ENCODE assay signal across 8 cellular contexts in the genomic region with DNA sequence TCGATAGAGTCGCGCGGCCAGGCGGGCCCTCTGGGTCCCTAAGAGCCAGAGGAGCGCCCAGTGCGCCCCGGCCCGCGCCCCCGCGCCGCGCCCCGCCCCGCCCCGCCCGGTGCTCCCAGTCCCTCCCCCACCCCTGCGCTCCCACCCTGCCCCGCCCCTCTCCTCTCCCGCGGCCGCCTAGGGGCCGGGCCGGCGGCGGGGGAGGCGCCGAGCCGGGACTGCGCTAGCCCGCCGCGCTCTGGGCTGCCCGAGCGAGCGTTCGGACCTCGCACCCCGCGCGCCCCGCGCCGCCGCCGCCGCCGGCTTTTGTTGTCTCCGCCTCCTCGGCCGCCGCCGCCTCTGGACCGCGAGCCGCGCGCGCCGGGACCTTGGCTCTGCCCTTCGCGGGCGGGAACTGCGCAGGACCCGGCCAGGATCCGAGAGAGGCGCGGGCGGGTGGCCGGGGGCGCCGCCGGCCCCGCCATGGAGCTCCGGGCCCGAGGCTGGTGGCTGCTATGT. TPM values are rescaled to one million over a fixed set of nuclear protein-coding genes. Genes with fewer than 3 reads are reported as not detected.
DNase-seq lines count a peak whose midpoint lies in the region; ATAC-seq and TF ChIP-seq lines count a peak whose summit lies in the region.

A gene with protein sequence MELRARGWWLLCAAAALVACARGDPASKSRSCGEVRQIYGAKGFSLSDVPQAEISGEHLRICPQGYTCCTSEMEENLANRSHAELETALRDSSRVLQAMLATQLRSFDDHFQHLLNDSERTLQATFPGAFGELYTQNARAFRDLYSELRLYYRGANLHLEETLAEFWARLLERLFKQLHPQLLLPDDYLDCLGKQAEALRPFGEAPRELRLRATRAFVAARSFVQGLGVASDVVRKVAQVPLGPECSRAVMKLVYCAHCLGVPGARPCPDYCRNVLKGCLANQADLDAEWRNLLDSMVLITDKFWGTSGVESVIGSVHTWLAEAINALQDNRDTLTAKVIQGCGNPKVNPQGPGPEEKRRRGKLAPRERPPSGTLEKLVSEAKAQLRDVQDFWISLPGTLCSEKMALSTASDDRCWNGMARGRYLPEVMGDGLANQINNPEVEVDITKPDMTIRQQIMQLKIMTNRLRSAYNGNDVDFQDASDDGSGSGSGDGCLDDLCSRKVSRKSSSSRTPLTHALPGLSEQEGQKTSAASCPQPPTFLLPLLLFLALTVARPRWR (plus strand): TSS at position 207 of the 498 bp plus-strand sequence. CDS start 256 bp downstream, at position 463.

- DNase-seq in NCI-H1092 (lab: John Stamatoyannopoulos, UW) (peak; percentile 53), endodermal cell (peak; percentile 89), memory B cell (ENCODE audit: low spot score in 2 of 2) (no peak), NCI-H1694 (lab: John Stamatoyannopoulos, UW) (no peak)
- no peak for DNase-seq in stimulated activated naive CD8-positive, alpha-beta T cell treated with anti-CD3 and anti-CD28 coated beads, Interleukin-15, amount 100 ng/mL, for 72 hours

- H3K36me3 ChIP-seq in ES-I3 (ENCODE audit: insufficient read depth, low read length), result no peaks in the 10 kb centered on the region
- H3K36me3 ChIP-seq in endodermal cell (ENCODE audit: control insufficient read depth, insufficient read depth, low read length), result no peaks in the 10 kb centered on the region

- H3K4me1 Mint-ChIP-seq in endodermal cell (no peaks in the 10 kb centered on the region), memory B cell (peaks cover 7% of the 10 kb centered on the region)
- peaks cover 32% of the 10 kb centered on the region for H3K4me1 Mint-ChIP-seq in stimulated activated naive CD8-positive, alpha-beta T cell treated with anti-CD3 and anti-CD28 coated beads, Interleukin-15, amount 100 ng/mL, for 72 hours

- H3K27me3 ChIP-seq in endodermal cell (ENCODE audit: control insufficient read depth, insufficient read depth, low read length, poor library complexity, severe bottlenecking), result peaks cover 14% of the 10 kb centered on the region

- peak within 1 kb of the TSS; percentile 73 for H3K9ac ChIP-seq in ES-I3 (ENCODE audit: low read depth, low read length)
- peak within 1 kb of the TSS; percentile 51 for H3K9ac ChIP-seq in endodermal cell (ENCODE audit: extremely low read depth, low read length, poor library complexity, severe bottlenecking)

- H3K4me3 Mint-ChIP-seq in endodermal cell (peak within 1 kb of the TSS; percentile 80), memory B cell (peak within 1 kb of the TSS; percentile 88)
- H3K4me3 Mint-ChIP-seq in stimulated activated naive CD8-positive, alpha-beta T cell treated with anti-CD3 and anti-CD28 coated beads, Interleukin-15, amount 100 ng/mL, for 72 hours, result peak within 1 kb of the TSS; percentile 71 to 86

- ATAC-seq in GM21619 (IDR thresholded peaks at IDR 0.05; ENCODE audit: unreplicated experiment) (peak; percentile 46), memory B cell (ENCODE audit: low read depth) (peak; percentile 71)
- ATAC-seq in activated CD4-positive, CD25-positive, alpha-beta regulatory T cell treated with anti-CD3 and anti-CD28 coated beads, Interleukin-2, amount 50 U/mL, for 24 hours, result peak; percentile 68 to 76
- peak; percentile 68 for ATAC-seq in stimulated activated naive CD8-positive, alpha-beta T cell treated with anti-CD3 and anti-CD28 coated beads, Interleukin-15, amount 100 ng/mL, for 72 hours

- H3K9me3 Mint-ChIP-seq in endodermal cell (no peaks in the 10 kb centered on the region), memory B cell (no peaks in the 10 kb centered on the region)
- no peaks in the 10 kb centered on the region for H3K9me3 Mint-ChIP-seq in stimulated activated naive CD8-positive, alpha-beta T cell treated with anti-CD3 and anti-CD28 coated beads, Interleukin-15, amount 100 ng/mL, for 72 hours

- WGBS in endodermal cell (ENCODE audit: insufficient coverage in 1 of 2, insufficient read length in 1 of 2), 2 experiments, result 0% methylated on average over 34 to 72 of the region's 77 CpGs

- peak within 1 kb of the TSS; percentile 84 for H3K4me3 ChIP-seq in endodermal cell (ENCODE audit: low read length)

- H3K27me3 Mint-ChIP-seq in endodermal cell (ENCODE audit: insufficient read depth) (peaks cover 47% of the 10 kb centered on the region), memory B cell (peaks cover 14% of the 10 kb centered on the region)
- peaks cover 47% of the 10 kb centered on the region for H3K27me3 Mint-ChIP-seq in stimulated activated naive CD8-positive, alpha-beta T cell treated with anti-CD3 and anti-CD28 coated beads, Interleukin-15, amount 100 ng/mL, for 72 hours

- H3K36me3 Mint-ChIP-seq in endodermal cell (ENCODE audit: low read depth) (peaks cover 2% of the 10 kb centered on the region), memory B cell (no peaks in the 10 kb centered on the region)

- peak within 1 kb of the TSS; percentile 87 for H3K27ac Mint-ChIP-seq in endodermal cell
- peak within 1 kb of the TSS; percentile 55 for H3K27ac Mint-ChIP-seq in memory B cell
- H3K27ac Mint-ChIP-seq in stimulated activated naive CD8-positive, alpha-beta T cell treated with anti-CD3 and anti-CD28 coated beads, Interleukin-15, amount 100 ng/mL, for 72 hours, result peak within 1 kb of the TSS in 1 of 2 donors; percentile 38

- no peak for TF ChIP-seq CTCF in endodermal cell (conservative IDR thresholded peaks at IDR 0.05)

- H3K9me3 ChIP-seq in ES-I3 (ENCODE audit: control insufficient read depth, insufficient read depth, low read length) (no peaks in the 10 kb centered on the region), endodermal cell (ENCODE audit: control insufficient read depth, low read length) (no peaks in the 10 kb centered on the region)

- H3K27ac ChIP-seq in endodermal cell (ENCODE audit: low read depth, low read length), result peak within 1 kb of the TSS; percentile 29

- no peaks in the 10 kb centered on the region; the same call in 1 of the 2 replicates for H3K4me1 ChIP-seq in ES-I3 (ENCODE audit: insufficient read depth, low read length)
- H3K4me1 ChIP-seq in endodermal cell (ENCODE audit: control insufficient read depth, insufficient read depth, low read length), result no peaks in the 10 kb centered on the region

RNA-seq across cellular contexts. Expression of the gene that starts here (rescaled TPM):
- 10 to 100 TPM; 37.8 to 69.7 TPM for total RNA-seq in endodermal cell
- polyA plus RNA-seq in endodermal cell (2013, experiment 1 of 2), result 55.9 TPM
- polyA plus RNA-seq in endodermal cell (2013, experiment 2 of 2), result 56.9 TPM

Comparison
In these comparisons a context has a peak if more than half of its experiments do, and no peak if none do; other contexts are left out.
1. DNase-seq: peak in NCI-H1092 (single experiment) and endodermal cell (single experiment); none in memory B cell (0 of 2), stimulated activated naive CD8-positive, alpha-beta T cell treated with anti-CD3 and anti-CD28 coated beads, Interleukin-15, amount 100 ng/mL, for 72 hours (0 of 2) and NCI-H1694 (single experiment).
2. Peak in every context shown above with its lines, with median percentiles within 50 percentile points of each other: ATAC-seq and H3K4me3 Mint-ChIP-seq.